ENCODE assay signal across 1 cellular context in the genomic region with DNA sequence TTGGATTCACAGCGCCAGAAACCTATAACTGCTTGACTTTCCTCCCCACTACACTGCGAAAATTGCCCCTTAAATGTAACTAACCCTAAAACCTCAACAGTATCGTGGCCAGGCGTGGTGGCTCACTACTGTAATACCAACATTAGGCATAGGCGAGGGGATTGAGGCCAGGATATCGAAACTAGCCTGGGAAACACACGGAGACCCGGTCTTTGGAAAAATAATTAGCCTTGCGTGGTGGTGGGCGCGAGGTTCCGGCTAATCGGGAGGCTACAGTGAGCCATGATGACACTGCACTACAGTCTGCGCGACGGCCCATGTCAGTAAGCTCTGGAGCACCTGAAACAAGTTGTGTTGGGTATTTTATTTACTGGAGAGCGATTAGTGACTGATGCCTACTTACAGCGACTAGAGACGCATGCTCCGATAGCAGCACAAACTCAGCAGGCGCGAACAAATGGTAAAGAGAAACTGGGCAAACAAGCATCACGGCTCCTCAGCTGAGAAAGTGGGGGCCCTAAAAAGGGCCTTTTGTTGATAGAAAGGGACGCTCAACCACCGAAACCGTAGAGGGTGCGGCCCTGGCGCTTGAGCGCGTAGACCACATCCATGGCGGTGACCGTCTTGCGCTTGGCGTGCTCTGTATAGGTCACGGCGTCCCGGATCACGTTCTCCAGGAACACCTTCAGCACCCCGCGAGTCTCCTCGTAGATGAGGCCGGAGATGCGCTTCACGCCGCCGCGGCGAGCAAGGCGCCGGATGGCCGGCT.
TF ChIP-seq lines count a peak whose summit lies in the region.

No MANE protein-coding gene starts in this region.

TF ChIP-seq in HepG2, 621 proteins besides CTCF, POLR2A, EP300 and RAD21 (continued from another document and continues in another):
- TF ChIP-seq, protein P1, sequence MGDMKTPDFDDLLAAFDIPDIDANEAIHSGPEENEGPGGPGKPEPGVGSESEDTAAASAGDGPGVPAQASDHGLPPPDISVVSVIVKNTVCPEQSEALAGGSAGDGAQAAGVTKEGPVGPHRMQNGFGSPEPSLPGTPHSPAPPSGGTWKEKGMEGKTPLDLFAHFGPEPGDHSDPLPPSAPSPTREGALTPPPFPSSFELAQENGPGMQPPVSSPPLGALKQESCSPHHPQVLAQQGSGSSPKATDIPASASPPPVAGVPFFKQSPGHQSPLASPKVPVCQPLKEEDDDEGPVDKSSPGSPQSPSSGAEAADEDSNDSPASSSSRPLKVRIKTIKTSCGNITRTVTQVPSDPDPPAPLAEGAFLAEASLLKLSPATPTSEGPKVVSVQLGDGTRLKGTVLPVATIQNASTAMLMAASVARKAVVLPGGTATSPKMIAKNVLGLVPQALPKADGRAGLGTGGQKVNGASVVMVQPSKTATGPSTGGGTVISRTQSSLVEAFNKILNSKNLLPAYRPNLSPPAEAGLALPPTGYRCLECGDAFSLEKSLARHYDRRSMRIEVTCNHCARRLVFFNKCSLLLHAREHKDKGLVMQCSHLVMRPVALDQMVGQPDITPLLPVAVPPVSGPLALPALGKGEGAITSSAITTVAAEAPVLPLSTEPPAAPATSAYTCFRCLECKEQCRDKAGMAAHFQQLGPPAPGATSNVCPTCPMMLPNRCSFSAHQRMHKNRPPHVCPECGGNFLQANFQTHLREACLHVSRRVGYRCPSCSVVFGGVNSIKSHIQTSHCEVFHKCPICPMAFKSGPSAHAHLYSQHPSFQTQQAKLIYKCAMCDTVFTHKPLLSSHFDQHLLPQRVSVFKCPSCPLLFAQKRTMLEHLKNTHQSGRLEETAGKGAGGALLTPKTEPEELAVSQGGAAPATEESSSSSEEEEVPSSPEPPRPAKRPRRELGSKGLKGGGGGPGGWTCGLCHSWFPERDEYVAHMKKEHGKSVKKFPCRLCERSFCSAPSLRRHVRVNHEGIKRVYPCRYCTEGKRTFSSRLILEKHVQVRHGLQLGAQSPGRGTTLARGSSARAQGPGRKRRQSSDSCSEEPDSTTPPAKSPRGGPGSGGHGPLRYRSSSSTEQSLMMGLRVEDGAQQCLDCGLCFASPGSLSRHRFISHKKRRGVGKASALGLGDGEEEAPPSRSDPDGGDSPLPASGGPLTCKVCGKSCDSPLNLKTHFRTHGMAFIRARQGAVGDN (CRISPR knock-in tag; IDR thresholded peaks at IDR 0.05), result peak; percentile 57
- TF ChIP-seq, protein P2, sequence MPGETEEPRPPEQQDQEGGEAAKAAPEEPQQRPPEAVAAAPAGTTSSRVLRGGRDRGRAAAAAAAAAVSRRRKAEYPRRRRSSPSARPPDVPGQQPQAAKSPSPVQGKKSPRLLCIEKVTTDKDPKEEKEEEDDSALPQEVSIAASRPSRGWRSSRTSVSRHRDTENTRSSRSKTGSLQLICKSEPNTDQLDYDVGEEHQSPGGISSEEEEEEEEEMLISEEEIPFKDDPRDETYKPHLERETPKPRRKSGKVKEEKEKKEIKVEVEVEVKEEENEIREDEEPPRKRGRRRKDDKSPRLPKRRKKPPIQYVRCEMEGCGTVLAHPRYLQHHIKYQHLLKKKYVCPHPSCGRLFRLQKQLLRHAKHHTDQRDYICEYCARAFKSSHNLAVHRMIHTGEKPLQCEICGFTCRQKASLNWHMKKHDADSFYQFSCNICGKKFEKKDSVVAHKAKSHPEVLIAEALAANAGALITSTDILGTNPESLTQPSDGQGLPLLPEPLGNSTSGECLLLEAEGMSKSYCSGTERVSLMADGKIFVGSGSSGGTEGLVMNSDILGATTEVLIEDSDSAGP (CRISPR knock-in tag; IDR thresholded peaks at IDR 0.05; ENCODE audit: borderline replicate concordance), result peak; percentile 78; the same call in 1 of the 2 replicates
- TF ChIP-seq ONECUT2 (CRISPR knock-in tag; IDR thresholded peaks at IDR 0.05) (0 out of 2 replicates have a peak, but pooled peaks have one; percentile 33), ZC3H4 (CRISPR knock-in tag; IDR thresholded peaks at IDR 0.05; ENCODE audit: borderline replicate concordance) (peak; percentile 100), SAP130 (CRISPR knock-in tag; IDR thresholded peaks at IDR 0.05; ENCODE audit: low read depth) (peak; percentile 47), RBM22 (optimal IDR thresholded peaks at IDR 0.05; ENCODE audit: low read length) (peak; percentile 99), YY1 (IDR thresholded peaks at IDR 0.05; ENCODE audit: insufficient read depth, insufficient replicate concordance, low read depth, low read length) (peak; percentile 24), HDAC2 (CRISPR knock-in tag; IDR thresholded peaks at IDR 0.05) (peak; percentile 14; the same call in 1 of the 2 replicates), MXD4 (CRISPR knock-in tag; IDR thresholded peaks at IDR 0.05) (0 out of 2 replicates have a peak, but pooled peaks have one; percentile 8), ZNF232 (CRISPR knock-in tag; IDR thresholded peaks at IDR 0.05; ENCODE audit: borderline replicate concordance) (peak; percentile 87; the same call in 1 of the 2 replicates), RXRA (CRISPR knock-in tag; IDR thresholded peaks at IDR 0.05) (peak; percentile 59; the same call in 1 of the 2 replicates), CBX5 (CRISPR knock-in tag; IDR thresholded peaks at IDR 0.05; ENCODE audit: borderline replicate concordance) (0 out of 2 replicates have a peak, but pooled peaks have one; percentile 48), ZEB1 (IDR thresholded peaks at IDR 0.05; ENCODE audit: insufficient replicate concordance, low read depth) (peak; percentile 41), ZFP37 (CRISPR knock-in tag; IDR thresholded peaks at IDR 0.05; ENCODE audit: borderline replicate concordance) (peak; percentile 42; the same call in 1 of the 2 replicates), ZNF160 (CRISPR knock-in tag; IDR thresholded peaks at IDR 0.05) (0 out of 2 replicates have a peak, but pooled peaks have one; percentile 63), KDM2A (CRISPR knock-in tag; IDR thresholded peaks at IDR 0.05; ENCODE audit: borderline replicate concordance, low read depth) (0 out of 2 replicates have a peak, but pooled peaks have one; percentile 70), ZNF501 (CRISPR knock-in tag; IDR thresholded peaks at IDR 0.05) (peak; percentile 84), ZNF263 (CRISPR knock-in tag; IDR thresholded peaks at IDR 0.05) (peak; percentile 57), HOXA3 (CRISPR knock-in tag; IDR thresholded peaks at IDR 0.05) (peak; percentile 58; the same call in 1 of the 2 replicates), ZNF773 (CRISPR knock-in tag; IDR thresholded peaks at IDR 0.05; ENCODE audit: borderline replicate concordance) (0 out of 2 replicates have a peak, but pooled peaks have one; percentile 23)
- TF ChIP-seq, protein P3, sequence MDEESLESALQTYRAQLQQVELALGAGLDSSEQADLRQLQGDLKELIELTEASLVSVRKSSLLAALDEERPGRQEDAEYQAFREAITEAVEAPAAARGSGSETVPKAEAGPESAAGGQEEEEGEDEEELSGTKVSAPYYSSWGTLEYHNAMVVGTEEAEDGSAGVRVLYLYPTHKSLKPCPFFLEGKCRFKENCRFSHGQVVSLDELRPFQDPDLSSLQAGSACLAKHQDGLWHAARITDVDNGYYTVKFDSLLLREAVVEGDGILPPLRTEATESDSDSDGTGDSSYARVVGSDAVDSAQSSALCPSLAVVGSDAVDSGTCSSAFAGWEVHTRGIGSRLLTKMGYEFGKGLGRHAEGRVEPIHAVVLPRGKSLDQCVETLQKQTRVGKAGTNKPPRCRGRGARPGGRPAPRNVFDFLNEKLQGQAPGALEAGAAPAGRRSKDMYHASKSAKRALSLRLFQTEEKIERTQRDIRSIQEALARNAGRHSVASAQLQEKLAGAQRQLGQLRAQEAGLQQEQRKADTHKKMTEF (CRISPR knock-in tag; IDR thresholded peaks at IDR 0.05), result peak; percentile 67
- TF ChIP-seq, protein P4, sequence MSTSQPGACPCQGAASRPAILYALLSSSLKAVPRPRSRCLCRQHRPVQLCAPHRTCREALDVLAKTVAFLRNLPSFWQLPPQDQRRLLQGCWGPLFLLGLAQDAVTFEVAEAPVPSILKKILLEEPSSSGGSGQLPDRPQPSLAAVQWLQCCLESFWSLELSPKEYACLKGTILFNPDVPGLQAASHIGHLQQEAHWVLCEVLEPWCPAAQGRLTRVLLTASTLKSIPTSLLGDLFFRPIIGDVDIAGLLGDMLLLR (CRISPR knock-in tag; IDR thresholded peaks at IDR 0.05), result 0 out of 2 replicates have a peak, but pooled peaks have one; percentile 30
- TF ChIP-seq, protein P5, sequence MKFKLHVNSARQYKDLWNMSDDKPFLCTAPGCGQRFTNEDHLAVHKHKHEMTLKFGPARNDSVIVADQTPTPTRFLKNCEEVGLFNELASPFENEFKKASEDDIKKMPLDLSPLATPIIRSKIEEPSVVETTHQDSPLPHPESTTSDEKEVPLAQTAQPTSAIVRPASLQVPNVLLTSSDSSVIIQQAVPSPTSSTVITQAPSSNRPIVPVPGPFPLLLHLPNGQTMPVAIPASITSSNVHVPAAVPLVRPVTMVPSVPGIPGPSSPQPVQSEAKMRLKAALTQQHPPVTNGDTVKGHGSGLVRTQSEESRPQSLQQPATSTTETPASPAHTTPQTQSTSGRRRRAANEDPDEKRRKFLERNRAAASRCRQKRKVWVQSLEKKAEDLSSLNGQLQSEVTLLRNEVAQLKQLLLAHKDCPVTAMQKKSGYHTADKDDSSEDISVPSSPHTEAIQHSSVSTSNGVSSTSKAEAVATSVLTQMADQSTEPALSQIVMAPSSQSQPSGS (CRISPR knock-in tag; IDR thresholded peaks at IDR 0.05), result peak; percentile 9; the same call in 1 of the 2 replicates
- TF ChIP-seq, protein P6, sequence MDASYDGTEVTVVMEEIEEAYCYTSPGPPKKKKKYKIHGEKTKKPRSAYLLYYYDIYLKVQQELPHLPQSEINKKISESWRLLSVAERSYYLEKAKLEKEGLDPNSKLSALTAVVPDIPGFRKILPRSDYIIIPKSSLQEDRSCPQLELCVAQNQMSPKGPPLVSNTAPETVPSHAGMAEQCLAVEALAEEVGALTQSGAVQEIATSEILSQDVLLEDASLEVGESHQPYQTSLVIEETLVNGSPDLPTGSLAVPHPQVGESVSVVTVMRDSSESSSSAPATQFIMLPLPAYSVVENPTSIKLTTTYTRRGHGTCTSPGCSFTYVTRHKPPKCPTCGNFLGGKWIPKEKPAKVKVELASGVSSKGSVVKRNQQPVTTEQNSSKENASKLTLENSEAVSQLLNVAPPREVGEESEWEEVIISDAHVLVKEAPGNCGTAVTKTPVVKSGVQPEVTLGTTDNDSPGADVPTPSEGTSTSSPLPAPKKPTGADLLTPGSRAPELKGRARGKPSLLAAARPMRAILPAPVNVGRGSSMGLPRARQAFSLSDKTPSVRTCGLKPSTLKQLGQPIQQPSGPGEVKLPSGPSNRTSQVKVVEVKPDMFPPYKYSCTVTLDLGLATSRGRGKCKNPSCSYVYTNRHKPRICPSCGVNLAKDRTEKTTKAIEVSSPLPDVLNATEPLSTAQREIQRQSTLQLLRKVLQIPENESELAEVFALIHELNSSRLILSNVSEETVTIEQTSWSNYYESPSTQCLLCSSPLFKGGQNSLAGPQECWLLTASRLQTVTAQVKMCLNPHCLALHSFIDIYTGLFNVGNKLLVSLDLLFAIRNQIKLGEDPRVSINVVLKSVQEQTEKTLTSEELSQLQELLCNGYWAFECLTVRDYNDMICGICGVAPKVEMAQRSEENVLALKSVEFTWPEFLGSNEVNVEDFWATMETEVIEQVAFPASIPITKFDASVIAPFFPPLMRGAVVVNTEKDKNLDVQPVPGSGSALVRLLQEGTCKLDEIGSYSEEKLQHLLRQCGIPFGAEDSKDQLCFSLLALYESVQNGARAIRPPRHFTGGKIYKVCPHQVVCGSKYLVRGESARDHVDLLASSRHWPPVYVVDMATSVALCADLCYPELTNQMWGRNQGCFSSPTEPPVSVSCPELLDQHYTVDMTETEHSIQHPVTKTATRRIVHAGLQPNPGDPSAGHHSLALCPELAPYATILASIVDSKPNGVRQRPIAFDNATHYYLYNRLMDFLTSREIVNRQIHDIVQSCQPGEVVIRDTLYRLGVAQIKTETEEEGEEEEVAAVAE (CRISPR knock-in tag; IDR thresholded peaks at IDR 0.05; ENCODE audit: borderline replicate concordance), result 0 out of 2 replicates have a peak, but pooled peaks have one; percentile 33
- TF ChIP-seq, protein P7, sequence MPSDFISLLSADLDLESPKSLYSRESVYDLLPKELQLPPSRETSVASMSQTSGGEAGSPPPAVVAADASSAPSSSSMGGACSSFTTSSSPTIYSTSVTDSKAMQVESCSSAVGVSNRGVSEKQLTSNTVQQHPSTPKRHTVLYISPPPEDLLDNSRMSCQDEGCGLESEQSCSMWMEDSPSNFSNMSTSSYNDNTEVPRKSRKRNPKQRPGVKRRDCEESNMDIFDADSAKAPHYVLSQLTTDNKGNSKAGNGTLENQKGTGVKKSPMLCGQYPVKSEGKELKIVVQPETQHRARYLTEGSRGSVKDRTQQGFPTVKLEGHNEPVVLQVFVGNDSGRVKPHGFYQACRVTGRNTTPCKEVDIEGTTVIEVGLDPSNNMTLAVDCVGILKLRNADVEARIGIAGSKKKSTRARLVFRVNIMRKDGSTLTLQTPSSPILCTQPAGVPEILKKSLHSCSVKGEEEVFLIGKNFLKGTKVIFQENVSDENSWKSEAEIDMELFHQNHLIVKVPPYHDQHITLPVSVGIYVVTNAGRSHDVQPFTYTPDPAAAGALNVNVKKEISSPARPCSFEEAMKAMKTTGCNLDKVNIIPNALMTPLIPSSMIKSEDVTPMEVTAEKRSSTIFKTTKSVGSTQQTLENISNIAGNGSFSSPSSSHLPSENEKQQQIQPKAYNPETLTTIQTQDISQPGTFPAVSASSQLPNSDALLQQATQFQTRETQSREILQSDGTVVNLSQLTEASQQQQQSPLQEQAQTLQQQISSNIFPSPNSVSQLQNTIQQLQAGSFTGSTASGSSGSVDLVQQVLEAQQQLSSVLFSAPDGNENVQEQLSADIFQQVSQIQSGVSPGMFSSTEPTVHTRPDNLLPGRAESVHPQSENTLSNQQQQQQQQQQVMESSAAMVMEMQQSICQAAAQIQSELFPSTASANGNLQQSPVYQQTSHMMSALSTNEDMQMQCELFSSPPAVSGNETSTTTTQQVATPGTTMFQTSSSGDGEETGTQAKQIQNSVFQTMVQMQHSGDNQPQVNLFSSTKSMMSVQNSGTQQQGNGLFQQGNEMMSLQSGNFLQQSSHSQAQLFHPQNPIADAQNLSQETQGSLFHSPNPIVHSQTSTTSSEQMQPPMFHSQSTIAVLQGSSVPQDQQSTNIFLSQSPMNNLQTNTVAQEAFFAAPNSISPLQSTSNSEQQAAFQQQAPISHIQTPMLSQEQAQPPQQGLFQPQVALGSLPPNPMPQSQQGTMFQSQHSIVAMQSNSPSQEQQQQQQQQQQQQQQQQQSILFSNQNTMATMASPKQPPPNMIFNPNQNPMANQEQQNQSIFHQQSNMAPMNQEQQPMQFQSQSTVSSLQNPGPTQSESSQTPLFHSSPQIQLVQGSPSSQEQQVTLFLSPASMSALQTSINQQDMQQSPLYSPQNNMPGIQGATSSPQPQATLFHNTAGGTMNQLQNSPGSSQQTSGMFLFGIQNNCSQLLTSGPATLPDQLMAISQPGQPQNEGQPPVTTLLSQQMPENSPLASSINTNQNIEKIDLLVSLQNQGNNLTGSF (CRISPR knock-in tag; IDR thresholded peaks at IDR 0.05), result 0 out of 2 replicates have a peak, but pooled peaks have one; percentile 27
- TF ChIP-seq, protein P8, sequence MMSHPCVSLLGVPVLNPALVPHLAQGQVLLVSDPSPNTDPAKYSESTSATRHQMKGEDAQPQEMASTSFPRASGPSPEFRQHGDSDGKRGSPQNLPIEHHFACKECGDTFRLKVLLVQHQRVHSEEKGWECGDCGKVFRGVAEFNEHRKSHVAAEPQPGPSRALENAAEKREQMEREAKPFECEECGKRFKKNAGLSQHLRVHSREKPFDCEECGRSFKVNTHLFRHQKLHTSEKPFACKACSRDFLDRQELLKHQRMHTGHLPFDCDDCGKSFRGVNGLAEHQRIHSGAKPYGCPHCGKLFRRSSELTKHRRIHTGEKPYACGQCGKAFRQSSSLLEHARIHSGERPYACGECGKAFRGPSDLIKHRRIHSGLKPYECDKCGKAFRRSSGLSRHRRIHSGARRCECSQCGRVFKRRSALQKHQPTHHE (CRISPR knock-in tag; IDR thresholded peaks at IDR 0.05; ENCODE audit: borderline replicate concordance), result peak; percentile 68; the same call in 1 of the 2 replicates
- TF ChIP-seq, protein P9, sequence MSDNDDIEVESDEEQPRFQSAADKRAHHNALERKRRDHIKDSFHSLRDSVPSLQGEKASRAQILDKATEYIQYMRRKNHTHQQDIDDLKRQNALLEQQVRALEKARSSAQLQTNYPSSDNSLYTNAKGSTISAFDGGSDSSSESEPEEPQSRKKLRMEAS (IDR thresholded peaks at IDR 0.05), result peak; percentile 42; the same call in 1 of the 2 replicates
